8 cellular contexts compared by ENCODE assay signal in genomic region chr11:73473252-73473651, GRCh38.
"Had no signal": no experiment of that assay in that cellular context is flagged by ENCODE, and none has a peak within 500 bp of the region (broad histone marks: within the 10 kb centered on the region; RNA-seq: fewer than 3 reads in every experiment).

No MANE protein-coding gene starts in this region.

- H3K27ac ChIP-seq: HL-60 had no signal

- DNase-seq: IMR-90, KBM-7, KG1 had no signal

- H3K27ac Mint-ChIP-seq: IgD-negative memory B cell had no signal

- H3K4me3 ChIP-seq: K562 had no signal

- H3K4me3 Mint-ChIP-seq: IgD-negative memory B cell had no signal

- H3K4me1 Mint-ChIP-seq: IgD-negative memory B cell had no signal

- H3K27me3 Mint-ChIP-seq: IgD-negative memory B cell had no signal

- FAIRE-seq: HepG2, HTR-8/SVneo, K562 had no signal
